Comparison of ENCODE assay signal across 22 cellular contexts in the genomic region with DNA sequence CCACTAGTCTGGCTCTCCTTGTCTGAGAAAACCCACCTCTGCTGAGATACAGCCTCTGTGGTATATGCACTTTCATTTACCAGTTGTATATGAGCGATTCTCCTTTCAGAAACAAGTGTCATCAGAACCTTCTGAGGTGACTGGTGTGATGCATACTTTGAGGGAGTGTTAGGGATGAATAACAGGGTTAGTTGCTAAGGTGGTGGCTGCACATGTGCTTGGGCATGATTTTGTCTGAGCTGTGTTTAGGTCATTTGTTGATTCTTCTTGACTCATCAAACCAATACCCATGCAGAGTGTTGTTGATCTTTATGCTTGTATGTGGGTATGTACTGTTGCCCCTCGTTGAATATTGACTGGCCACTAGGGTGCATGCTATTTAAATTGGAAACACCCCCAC. TPM values are rescaled to one million over a fixed set of nuclear protein-coding genes. Genes with fewer than 3 reads are reported as not detected.
A peak's percentile ranks its signal among the peaks of the same experiment; 100 is the strongest.
DNase-seq lines count a peak whose midpoint lies in the region; ATAC-seq, FAIRE-seq and TF ChIP-seq lines count a peak whose summit lies in the region.
"Had no signal": no experiment of that assay in that cellular context is flagged by ENCODE, and none has a peak within 500 bp of the region (broad histone marks: within the 10 kb centered on the region; RNA-seq: fewer than 3 reads in every experiment).

No MANE protein-coding gene starts in this region.

- H3K27me3 ChIP-seq in bronchial epithelial cell (ENCODE audit: control insufficient read depth, insufficient read depth, low read length) (no peaks in the 10 kb centered on the region), transverse colon (no peaks in the 10 kb centered on the region), heart left ventricle (no peaks in the 10 kb centered on the region)
- H3K27me3 ChIP-seq: ovary, sigmoid colon, uterus had no signal

- H3K27ac ChIP-seq in transverse colon (no peak overlapping the region), heart left ventricle (no peak overlapping the region)
- H3K27ac ChIP-seq: ovary, sigmoid colon, uterus had no signal

- in situ Hi-C loops in transverse colon (cut with MboI; ENCODE audit: low pct_ligation_motif_present in 1 of 4, low pct_unique_long_range_greater_than_20kb in 1 of 4, low sequenced_read_pairs in 3 of 4) = no loop called here

- peaks cover 0 to 9% (median 2%) of the 10 kb centered on the region in 4 donors for H3K4me1 ChIP-seq in transverse colon
- H3K4me1 ChIP-seq in heart left ventricle = peaks cover 0 to 15% (median 0%) of the 10 kb centered on the region in 12 donors
- H3K4me1 ChIP-seq: uterus had no signal

- FAIRE-seq in bronchial epithelial cell (lab: Jason Lieb, UNC) = peak; percentile 100

- H3K9me3 Mint-ChIP-seq in activated T-cell treated with anti-CD3 and anti-CD28 coated beads, Interleukin-2, amount 50 U/mL, for 72 hours = no peaks in the 10 kb centered on the region
- H3K9me3 Mint-ChIP-seq: activated B cell treated with CpG ODN at 0.5 μM for 24 hours; activated naive CD4-positive, alpha-beta T cell treated with anti-CD3 and anti-CD28 coated beads for 36 hours; CD8-positive, alpha-beta T cell; IgD-negative memory B cell; naive B cell; T-helper 1 cell treated with Interleukin-12 subunit alpha and Interleukin-12 subunit beta and Interleukin-4 antibody, amounts not matched to agents 30 μg/mL and 1 μg/mL, for 36 hours had no signal

- peak; percentile 20 to 29 for DNase-seq in activated T-cell treated with anti-CD3 and anti-CD28 coated beads, Interleukin-2, amount 50 U/mL, for 72 hours
- no peak for DNase-seq in activated T-cell treated with anti-CD3 and anti-CD28 coated beads, Interleukin-2, amount 50 U/mL, for 48 hours
- peak; percentile 50 for DNase-seq in HT1080 (ENCODE audit: low read depth)
- DNase-seq in bronchial epithelial cell (ENCODE audit: low read depth) = peak; percentile 99
- peak; percentile 81 for DNase-seq in kidney tubule cell (ENCODE audit: low spot score)
- DNase-seq in transverse colon = no peak
- no peak for DNase-seq in heart left ventricle
- DNase-seq: activated B cell treated with CpG ODN at 0.5 μM for 24 hours; activated naive CD4-positive, alpha-beta T cell treated with anti-CD3 and anti-CD28 coated beads for 36 hours; CD8-positive, alpha-beta T cell; dermis blood vessel endothelial cell; DND-41; GOT3; naive B cell; NCI-H2029; ovary; SHP77; sigmoid colon; uterus had no signal

- 79 to 84% methylated on average over 2 of the region's 2 CpGs for WGBS in transverse colon (ENCODE audit: low coverage in 1 of 2), 2 donors
- 86 to 93% (median 88%) methylated on average over 2 of the region's 2 CpGs for WGBS in heart left ventricle, 4 donors

- no peaks in the 10 kb centered on the region for H3K27me3 Mint-ChIP-seq in activated T-cell treated with anti-CD3 and anti-CD28 coated beads, Interleukin-2, amount 50 U/mL, for 72 hours (ENCODE audit: low read depth)
- H3K27me3 Mint-ChIP-seq: activated B cell treated with CpG ODN at 0.5 μM for 24 hours, IgD-negative memory B cell, naive B cell had no signal

- peak; percentile 19 for TF ChIP-seq CTCF in bronchial epithelial cell (IDR thresholded peaks at IDR 0.05; ENCODE audit: insufficient read depth, low read length, severe bottlenecking)
- TF ChIP-seq CTCF in transverse colon (IDR thresholded peaks at IDR 0.05) = no peak
- TF ChIP-seq CTCF in heart left ventricle (IDR thresholded peaks at IDR 0.05) = no peak

- no peak for TF ChIP-seq EP300 in transverse colon (IDR thresholded peaks at IDR 0.05; ENCODE audit: low read depth)

- peak; percentile 97 to 98 for ATAC-seq in activated T-cell treated with anti-CD3 and anti-CD28 coated beads, Interleukin-2, amount 50 U/mL, for 72 hours (replicated peaks in 1 of 2)
- ATAC-seq in heart left ventricle (no peak), HG02588 (IDR thresholded peaks at IDR 0.05; ENCODE audit: unreplicated experiment) (no peak)
- ATAC-seq: CD8-positive, alpha-beta T cell had no signal

- H3K36me3 Mint-ChIP-seq in activated T-cell treated with anti-CD3 and anti-CD28 coated beads, Interleukin-2, amount 50 U/mL, for 72 hours (ENCODE audit: insufficient read depth in 2 of 2) = peaks cover 0 to 15% of the 10 kb centered on the region in 2 donors

- no peak overlapping the region for H3K27ac Mint-ChIP-seq in activated T-cell treated with anti-CD3 and anti-CD28 coated beads, Interleukin-2, amount 50 U/mL, for 72 hours
- H3K27ac Mint-ChIP-seq: activated B cell treated with CpG ODN at 0.5 μM for 24 hours; activated naive CD4-positive, alpha-beta T cell treated with anti-CD3 and anti-CD28 coated beads for 36 hours; CD8-positive, alpha-beta T cell; IgD-negative memory B cell; T-helper 1 cell treated with Interleukin-12 subunit alpha and Interleukin-12 subunit beta and Interleukin-4 antibody, amounts not matched to agents 30 μg/mL and 1 μg/mL, for 36 hours had no signal

- peaks cover 12% of the 10 kb centered on the region for H3K4me1 Mint-ChIP-seq in activated T-cell treated with anti-CD3 and anti-CD28 coated beads, Interleukin-2, amount 50 U/mL, for 72 hours (ENCODE audit: low read depth)
- H3K4me1 Mint-ChIP-seq: activated B cell treated with CpG ODN at 0.5 μM for 24 hours had no signal

- no peak for TF ChIP-seq POLR2A in transverse colon (IDR thresholded peaks at IDR 0.05)
- TF ChIP-seq POLR2A in heart left ventricle (IDR thresholded peaks at IDR 0.05) = no peak

- H3K9me3 ChIP-seq in transverse colon (no peaks in the 10 kb centered on the region), heart left ventricle (peaks cover 0 to 4% (median 0%) of the 10 kb centered on the region in 12 donors)
- H3K9me3 ChIP-seq: ovary, sigmoid colon, uterus had no signal

- intact Hi-C loops in transverse colon (cut with DNase I; ENCODE audit: low total_unique reads) = loop anchor here (10.0 kb wide), 1 partner anchor 409 kb away; no protein-coding TSS in a partner anchor
- intact Hi-C loops in heart left ventricle (cut with DNase I) = no loop called here

- H3K4me3 ChIP-seq in bronchial epithelial cell (ENCODE audit: low read depth, low read length) (no peak overlapping the region), transverse colon (no peak overlapping the region), heart left ventricle (no peak overlapping the region)
- H3K4me3 ChIP-seq: ovary, sigmoid colon, uterus had no signal

- peaks cover 4% of the 10 kb centered on the region for H3K36me3 ChIP-seq in bronchial epithelial cell (ENCODE audit: control insufficient read depth, insufficient read depth, low read length)
- no peaks in the 10 kb centered on the region for H3K36me3 ChIP-seq in transverse colon
- H3K36me3 ChIP-seq in heart left ventricle = peaks cover 0 to 32% (median 0%) of the 10 kb centered on the region in 9 donors
- H3K36me3 ChIP-seq: ovary, uterus had no signal

- H3K4me3 Mint-ChIP-seq in activated T-cell treated with anti-CD3 and anti-CD28 coated beads, Interleukin-2, amount 50 U/mL, for 72 hours = no peak overlapping the region
- H3K4me3 Mint-ChIP-seq: activated B cell treated with CpG ODN at 0.5 μM for 24 hours; activated naive CD4-positive, alpha-beta T cell treated with anti-CD3 and anti-CD28 coated beads for 36 hours; CD8-positive, alpha-beta T cell; IgD-negative memory B cell; T-helper 1 cell treated with Interleukin-12 subunit alpha and Interleukin-12 subunit beta and Interleukin-4 antibody, amounts not matched to agents 30 μg/mL and 1 μg/mL, for 36 hours had no signal

RNA-seq across cellular contexts. Expression of a gene that starts 25.7 kb away (rescaled TPM):
- 10 to 100 TPM; 46.1 to 47.6 TPM for total RNA-seq in activated T-cell treated with anti-CD3 and anti-CD28 coated beads, Interleukin-2, amount 50 U/mL, for 72 hours
- total RNA-seq in HT1080 (2014; rRNA removed; shearing (Covaris generic)) = 115 and 120 TPM in 2 replicates
- polyA plus RNA-seq in HT1080 (2015; cell fraction: cytosol; rRNA removed) = 94.6 and 111 TPM in 2 replicates
- polyA plus RNA-seq in HT1080 (2015; cell fraction: nucleus; rRNA removed) = 36.2 and 38.8 TPM in 2 replicates
- 197 and 241 TPM in 2 replicates for total RNA-seq in bronchial epithelial cell
- total RNA-seq in transverse colon = 10 to 100 TPM in 2 of 4 donors, 1 to 10 TPM in 2; 3.7 to 17.6 (median 9.8) TPM
- 10 to 100 TPM; 12.1 to 20.8 (median 15.6) TPM for total RNA-seq in heart left ventricle
- polyA plus RNA-seq in heart left ventricle = 10 to 100 TPM in 1 of 2 donors, 1 to 10 TPM in 1; 8.0 to 30.3 TPM

RNA-seq across cellular contexts. Expression of a gene that starts 46.3 kb away (rescaled TPM):
- total RNA-seq in activated T-cell treated with anti-CD3 and anti-CD28 coated beads, Interleukin-2, amount 50 U/mL, for 72 hours = 10 to 100 TPM; 84.3 to 87.7 TPM
- 154 and 161 TPM in 2 replicates for total RNA-seq in HT1080 (2014; rRNA removed; shearing (Covaris generic))
- 124 and 128 TPM in 2 replicates for polyA plus RNA-seq in HT1080 (2015; cell fraction: cytosol; rRNA removed)
- polyA plus RNA-seq in HT1080 (2015; cell fraction: nucleus; rRNA removed) = 39.7 and 48.2 TPM in 2 replicates
- total RNA-seq in bronchial epithelial cell (108 and 186 TPM in 2 replicates), transverse colon (100 to 1,000 TPM in 1 of 4 donors, 10 to 100 TPM in 2, 1 to 10 TPM in 1; 4.8 to 127 (median 58.6) TPM), heart left ventricle (100 to 1,000 TPM in 6 of 9 donors, 10 to 100 TPM in 3; 80.1 to 224 (median 103) TPM)
- 100 to 1,000 TPM; 190 to 274 TPM for polyA plus RNA-seq in heart left ventricle

Comparison
In these comparisons a context has a peak if more than half of its experiments do, and no peak if none do; other contexts are left out.
1. DNase-seq: peak in activated T-cell treated with anti-CD3 and anti-CD28 coated beads, Interleukin-2, amount 50 U/mL, for 72 hours (2 of 2), HT1080 (single experiment), bronchial epithelial cell (single experiment) and kidney tubule cell (single experiment); none in activated T-cell treated with anti-CD3 and anti-CD28 coated beads, Interleukin-2, amount 50 U/mL, for 48 hours (0 of 2), transverse colon (single experiment) and heart left ventricle (0 of 5).
2. ATAC-seq: peak in activated T-cell treated with anti-CD3 and anti-CD28 coated beads, Interleukin-2, amount 50 U/mL, for 72 hours (2 of 2); none in heart left ventricle (0 of 4) and HG02588 (single experiment).